11 cellular contexts compared by ENCODE assay signal in genomic region chr19:17765069-17765618, GRCh38. TPM values are rescaled to one million over a fixed set of nuclear protein-coding genes. Genes with fewer than 3 reads are reported as not detected.
DNase-seq lines count a peak whose midpoint lies in the region; ATAC-seq and TF ChIP-seq lines count a peak whose summit lies in the region.
"Had no signal": no experiment of that assay in that cellular context is flagged by ENCODE, and none has a peak within 500 bp of the region (broad histone marks: within the 10 kb centered on the region; RNA-seq: fewer than 3 reads in every experiment).

No MANE protein-coding gene starts in this region.

- peak; percentile 70 for ATAC-seq in activated B cell treated with CpG ODN at 0.5 μM for 24 hours (ENCODE audit: low read depth)
- peak; percentile 73 for ATAC-seq in left lobe of liver
- peak; percentile 78 to 88 for ATAC-seq in upper lobe of left lung (ENCODE audit: low FRiP score in 2 of 2)
- ATAC-seq in HG03442 (IDR thresholded peaks at IDR 0.05; ENCODE audit: unreplicated experiment), result no peak

- no peaks in the 10 kb centered on the region for H3K27me3 ChIP-seq in upper lobe of left lung
- H3K27me3 ChIP-seq: thyroid gland had no signal

- H3K27ac ChIP-seq in upper lobe of left lung, result peak overlapping the region in 3 of 4 donors; percentile 10 to 85 (median 61)
- H3K27ac ChIP-seq: thyroid gland had no signal

- no peaks in the 10 kb centered on the region for H3K9me3 Mint-ChIP-seq in activated naive CD4-positive, alpha-beta T cell treated with anti-CD3 and anti-CD28 coated beads, Interleukin-2, amount 10 ng/mL, durations not matched to agents 7 days and 5 days
- H3K9me3 Mint-ChIP-seq in activated B cell treated with CpG ODN at 0.5 μM for 24 hours, result no peaks in the 10 kb centered on the region
- H3K9me3 Mint-ChIP-seq: H9 had no signal

- H3K27me3 Mint-ChIP-seq in activated naive CD4-positive, alpha-beta T cell treated with anti-CD3 and anti-CD28 coated beads, Interleukin-2, amount 10 ng/mL, durations not matched to agents 7 days and 5 days, result no peaks in the 10 kb centered on the region
- H3K27me3 Mint-ChIP-seq in activated B cell treated with CpG ODN at 0.5 μM for 24 hours, result no peaks in the 10 kb centered on the region

- POLR2A ChIA-PET in activated B cell treated with CpG ODN at 0.5 μM for 24 hours (lab: Charles Lee), result interaction anchor here (0.7 to 2.4 kb wide), 4 partner anchors 9 to 292 kb away, joined by 3 to 16 read pairs (median 3); partner anchors contain the start of gene FCHO1

- H3K4me1 ChIP-seq in upper lobe of left lung, result peaks cover 7 to 20% (median 9%) of the 10 kb centered on the region in 4 donors

- DNase-seq in activated naive CD4-positive, alpha-beta T cell treated with anti-CD3 and anti-CD28 coated beads, Interleukin-2, amount 10 ng/mL, durations not matched to agents 7 days and 5 days, result no peak
- DNase-seq in activated naive CD4-positive, alpha-beta T cell treated with Interleukin-2 at 50 U/mL for 16 hours, result no peak
- no peak for DNase-seq in activated B cell treated with CpG ODN at 0.5 μM for 24 hours
- peak; percentile 60 for DNase-seq in left lobe of liver (ENCODE audit: low spot score)
- peak in 1 of 2 donors; percentile 89 for DNase-seq in upper lobe of left lung
- no peak for DNase-seq in NCI-H345 treated with DMSO at 0.1 percent for 48 hours (lab: John Stamatoyannopoulos, UW; ENCODE audit: unreplicated experiment)
- DNase-seq in DMS79 (lab: John Stamatoyannopoulos, UW), result no peak
- DNase-seq: H9 had no signal

- CTCF ChIA-PET in activated naive CD4-positive, alpha-beta T cell treated with anti-CD3 and anti-CD28 coated beads, Interleukin-2, amount 10 ng/mL, durations not matched to agents 7 days and 5 days (lab: Charles Lee), result no interaction called here
- CTCF ChIA-PET in activated B cell treated with CpG ODN at 0.5 μM for 24 hours (lab: Charles Lee), result interaction anchor here (1.6 to 5.5 kb wide), 3 partner anchors 10 to 61 kb away, joined by 5 to 81 read pairs (median 50); no protein-coding TSS in a partner anchor

- TF ChIP-seq EP300 in upper lobe of left lung (IDR thresholded peaks at IDR 0.05), result no peak

- no peak overlapping the region for H3K4me3 Mint-ChIP-seq in activated naive CD4-positive, alpha-beta T cell treated with anti-CD3 and anti-CD28 coated beads, Interleukin-2, amount 10 ng/mL, durations not matched to agents 7 days and 5 days
- H3K4me3 Mint-ChIP-seq in activated B cell treated with CpG ODN at 0.5 μM for 24 hours, result peak overlapping the region; percentile 38

- no peak overlapping the region for H3K4me3 ChIP-seq in upper lobe of left lung
- H3K4me3 ChIP-seq: thyroid gland had no signal

- peaks cover 50% of the 10 kb centered on the region for H3K36me3 Mint-ChIP-seq in activated naive CD4-positive, alpha-beta T cell treated with anti-CD3 and anti-CD28 coated beads, Interleukin-2, amount 10 ng/mL, durations not matched to agents 7 days and 5 days
- H3K36me3 Mint-ChIP-seq in activated B cell treated with CpG ODN at 0.5 μM for 24 hours (ENCODE audit: low read depth), result peaks cover 74% of the 10 kb centered on the region

- peaks cover 0 to 1% (median 0%) of the 10 kb centered on the region in 4 donors for H3K36me3 ChIP-seq in upper lobe of left lung
- H3K36me3 ChIP-seq: thyroid gland had no signal

- TF ChIP-seq CTCF in activated B cell treated with CpG ODN at 0.5 μM for 24 hours (IDR thresholded peaks at IDR 0.05) (no peak), upper lobe of left lung (IDR thresholded peaks at IDR 0.05) (no peak)

- peak in 1 of 4 donors; percentile 33 for TF ChIP-seq POLR2A in upper lobe of left lung (IDR thresholded peaks at IDR 0.05)

- peaks cover 8% of the 10 kb centered on the region for H3K4me1 Mint-ChIP-seq in activated naive CD4-positive, alpha-beta T cell treated with anti-CD3 and anti-CD28 coated beads, Interleukin-2, amount 10 ng/mL, durations not matched to agents 7 days and 5 days
- peaks cover 33% of the 10 kb centered on the region for H3K4me1 Mint-ChIP-seq in activated B cell treated with CpG ODN at 0.5 μM for 24 hours

- H3K9me3 ChIP-seq in upper lobe of left lung, result no peaks in the 10 kb centered on the region
- H3K9me3 ChIP-seq: thyroid gland had no signal

- peak overlapping the region; percentile 64 for H3K27ac Mint-ChIP-seq in activated naive CD4-positive, alpha-beta T cell treated with anti-CD3 and anti-CD28 coated beads, Interleukin-2, amount 10 ng/mL, durations not matched to agents 7 days and 5 days
- peak overlapping the region; percentile 73 for H3K27ac Mint-ChIP-seq in activated B cell treated with CpG ODN at 0.5 μM for 24 hours

- intact Hi-C loops in activated B cell treated with CpG ODN at 0.5 μM for 24 hours (cut with micrococcal nuclease), result no loop called here

- WGBS in upper lobe of left lung, 2 donors, result 32 to 49% methylated on average over 12 of the region's 12 CpGs

RNA-seq across cellular contexts. Expression of gene FCHO1, which starts 13.9 kb away (rescaled TPM):
- total RNA-seq in activated B cell treated with CpG ODN at 0.5 μM for 24 hours (81.8 and 103 TPM in 2 replicates), left lobe of liver (1.7 TPM), upper lobe of left lung (10 to 100 TPM in 2 of 6 donors, 1 to 10 TPM in 4; 1.9 to 19.9 (median 8.7) TPM)

RNA-seq across cellular contexts. Expression of gene B3GNT3, which starts 29.8 kb away (rescaled TPM):
- total RNA-seq in activated B cell treated with CpG ODN at 0.5 μM for 24 hours (not detected in 2 replicates), left lobe of liver (1.2 TPM), upper lobe of left lung (1 to 10 TPM in 5 of 6 donors, not detected in 1; 1.0 to 8.8 (median 2.5) TPM)

RNA-seq across cellular contexts. Expression of gene MAP1S, which starts 45.9 kb away (rescaled TPM):
- total RNA-seq in activated B cell treated with CpG ODN at 0.5 μM for 24 hours (65.6 and 80.5 TPM in 2 replicates), left lobe of liver (14.3 TPM), upper lobe of left lung (10 to 100 TPM; 23.6 to 87.9 (median 63.7) TPM)

RNA-seq across cellular contexts. Expression of gene INSL3, which starts 56.2 kb away (rescaled TPM):
- total RNA-seq in activated B cell treated with CpG ODN at 0.5 μM for 24 hours (3.6 and 4.1 TPM in 2 replicates), left lobe of liver (not detected), upper lobe of left lung (under 1 TPM in 1 of 6 donors, not detected in 5; 0.57 TPM)
- total RNA-seq: dermis microvascular lymphatic vessel endothelial cell had no signal
